ENCODE assay signal across 8 cellular contexts in the genomic region with DNA sequence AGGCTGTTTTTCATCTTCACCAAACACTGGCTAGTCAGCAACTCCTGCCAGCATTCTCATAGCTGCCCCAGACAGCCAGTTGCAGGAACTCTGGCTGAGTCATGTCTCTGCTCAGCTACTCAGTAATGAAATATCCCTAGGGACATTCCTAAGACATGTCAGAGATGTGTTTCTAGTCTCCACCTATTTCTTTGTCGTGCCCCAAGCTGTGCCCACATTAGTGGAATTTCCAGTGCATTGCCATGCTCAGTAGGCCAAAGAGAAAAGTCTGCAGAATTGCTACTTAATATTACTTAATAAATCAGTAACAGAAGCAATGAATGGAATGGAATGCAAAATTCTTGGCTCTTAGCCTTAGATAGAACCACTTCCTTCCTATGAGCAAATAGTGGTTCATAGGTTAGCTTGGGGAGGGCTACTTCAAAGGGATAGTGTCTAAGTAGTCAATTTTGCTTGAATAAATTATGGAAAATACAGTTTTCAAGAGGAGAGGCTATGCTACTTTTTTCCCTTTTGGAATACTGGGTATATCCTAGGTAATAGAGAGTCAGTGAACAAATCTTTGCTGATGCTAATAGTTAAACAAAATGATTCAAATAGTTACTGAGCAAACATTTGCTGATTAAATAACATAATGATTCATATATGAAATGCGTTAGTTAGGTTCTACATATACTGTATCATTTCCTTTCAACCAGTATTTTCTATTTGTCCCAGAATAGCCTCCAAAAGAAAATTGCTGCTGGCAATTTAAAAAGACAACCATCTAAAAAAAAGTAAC.
DNase-seq lines count a peak whose midpoint lies in the region; ATAC-seq and TF ChIP-seq lines count a peak whose summit lies in the region.

No MANE protein-coding gene starts in this region.

- H3K4me1 ChIP-seq in muscle layer of colon (ENCODE audit: insufficient read depth, low read length): peaks cover 21% of the 10 kb centered on the region

- no peak for TF ChIP-seq POLR2A in NB4 (IDR thresholded peaks at IDR 0.05; ENCODE audit: extremely low read depth, insufficient read length)

- no peaks in the 10 kb centered on the region for H3K36me3 ChIP-seq in muscle layer of colon (ENCODE audit: insufficient read depth, low read length)

- H3K9me3 ChIP-seq in muscle layer of colon (ENCODE audit: low read length): no peaks in the 10 kb centered on the region

- no peaks in the 10 kb centered on the region for H3K27me3 ChIP-seq in muscle layer of colon (ENCODE audit: control insufficient read depth in 1 of 2, insufficient read depth in 2 of 2, low read length in 2 of 2)

- no peak overlapping the region for H3K4me3 ChIP-seq in AG09309 (ENCODE audit: control insufficient read depth, low read depth, low read length)
- no peak overlapping the region for H3K4me3 ChIP-seq in NB4 (ENCODE audit: low read depth, low read length)
- H3K4me3 ChIP-seq in muscle layer of colon (ENCODE audit: low read depth in 1 of 2, low read length in 2 of 2): no peak overlapping the region

- H3K27ac ChIP-seq in epithelial cell of prostate: peak overlapping the region; percentile 99
- H3K27ac ChIP-seq in muscle layer of colon (ENCODE audit: low read depth, low read length): peak overlapping the region; percentile 70

- TF ChIP-seq CTCF in AG09309 (IDR thresholded peaks at IDR 0.05; ENCODE audit: control insufficient read depth, insufficient read depth, low read depth, low read length, missing control alignments): no peak
- no peak for TF ChIP-seq CTCF in NB4 (IDR thresholded peaks at IDR 0.05; ENCODE audit: low read depth, low read length)

- H3K9ac ChIP-seq in muscle layer of colon (ENCODE audit: low read length): no peak overlapping the region

- ATAC-seq in GM18907 (IDR thresholded peaks at IDR 0.05; ENCODE audit: unreplicated experiment): no peak
- no peak for ATAC-seq in GM18861 (IDR thresholded peaks at IDR 0.05; ENCODE audit: unreplicated experiment)

- DNase-seq in AG09309 (ENCODE audit: low read depth) (peak; percentile 97), NB4 (ENCODE audit: low read depth) (peak; percentile 55), epithelial cell of prostate (ENCODE audit: low read depth, low spot score) (peak; percentile 99), DMS153 treated with DMSO at 0.1 percent for 48 hours (lab: John Stamatoyannopoulos, UW; ENCODE audit: unreplicated experiment) (no peak)
- no peak for DNase-seq in stimulated activated CD8-positive, alpha-beta memory T cell treated with anti-CD3 and anti-CD28 coated beads, Interleukin-4, amount 100 ng/mL, for 48 hours

Comparison
In these comparisons a context has a peak if more than half of its experiments do, and no peak if none do; other contexts are left out.
1. DNase-seq: peak in AG09309 (single experiment), NB4 (single experiment) and epithelial cell of prostate (single experiment); none in DMS153 treated with DMSO at 0.1 percent for 48 hours (single experiment) and stimulated activated CD8-positive, alpha-beta memory T cell treated with anti-CD3 and anti-CD28 coated beads, Interleukin-4, amount 100 ng/mL, for 48 hours (single experiment).